ENCODE assay signal across 8 cellular contexts in the genomic region with DNA sequence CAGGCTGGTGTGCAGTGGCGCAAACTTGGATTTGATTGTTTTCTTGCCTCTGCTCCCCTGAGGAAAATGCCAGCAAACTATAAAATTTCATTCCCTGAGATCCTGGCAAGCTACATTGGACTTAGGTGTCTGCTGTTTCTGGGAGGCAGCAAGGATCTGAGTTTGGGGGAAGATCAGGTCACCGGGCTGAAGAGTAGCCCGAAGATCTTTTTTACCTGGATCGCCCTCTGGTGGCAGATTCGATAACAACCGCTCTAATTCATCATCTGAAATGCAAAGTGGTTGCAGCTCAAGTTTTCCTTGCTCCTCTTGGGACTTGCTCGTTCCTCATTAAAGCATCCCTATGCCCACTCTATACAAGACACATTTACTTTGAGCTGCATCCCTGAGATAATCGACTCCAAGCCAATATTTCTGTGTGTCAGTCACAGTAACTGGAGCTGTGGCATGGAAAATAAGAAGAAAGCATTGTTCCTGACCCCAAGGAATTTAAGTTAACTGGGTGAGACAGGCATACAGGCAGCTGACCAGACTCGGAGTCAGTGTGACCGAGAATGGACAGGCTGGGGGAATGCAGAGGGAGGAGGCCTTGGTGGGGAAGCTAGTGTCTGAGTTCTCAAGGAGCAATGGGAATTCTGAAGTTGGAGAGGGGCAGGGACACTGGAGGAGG.
DNase-seq lines count a peak whose midpoint lies in the region; ATAC-seq and TF ChIP-seq lines count a peak whose summit lies in the region.

No MANE protein-coding gene starts in this region.

- DNase-seq in heart left ventricle (no peak), left cardiac atrium (no peak), NCI-H1417 (lab: John Stamatoyannopoulos, UW) (peak; percentile 66 to 89 (median 87)), dedifferentiated amniotic fluid mesenchymal stem cell (ENCODE audit: extremely low spot score) (peak; percentile 39), medulla oblongata (ENCODE audit: extremely low spot score) (peak; percentile 79)
- peak; percentile 73 for DNase-seq in activated CD4-positive, alpha-beta T cell treated with anti-CD3 and anti-CD28 coated beads for 36 hours
- peak; percentile 14 to 22 for DNase-seq in stimulated activated CD8-positive, alpha-beta memory T cell treated with anti-CD3 and anti-CD28 coated beads, Interleukin-7, amount 100 ng/mL, for 1 hour (ENCODE audit: low read depth in 2 of 2)

- peaks cover 0 to 11% (median 0%) of the 10 kb centered on the region in 9 donors for H3K27me3 ChIP-seq in heart left ventricle

- intact Hi-C loops in heart left ventricle (cut with DNase I) (loop anchor here in 9 of 10 donors (1.0 to 10.0 kb wide), 7 partner anchors 226 to 324 kb away; a partner anchor contains a TSS), left cardiac atrium (cut with DNase I) (loop anchor here in 1 of 2 donors (10.0 kb wide), 1 partner anchor 224 kb away; no protein-coding TSS in a partner anchor)
- intact Hi-C loops in activated CD4-positive, alpha-beta T cell treated with anti-CD3 and anti-CD28 coated beads for 36 hours (cut with DNase I, micrococcal nuclease) = loop anchor here (1.0 to 5.0 kb wide), 2 partner anchors 243 to 321 kb away; a partner anchor contains a TSS

- H3K4me1 Mint-ChIP-seq in activated CD4-positive, alpha-beta T cell treated with anti-CD3 and anti-CD28 coated beads for 36 hours = no peaks in the 10 kb centered on the region

- no peak overlapping the region for H3K27ac Mint-ChIP-seq in activated CD4-positive, alpha-beta T cell treated with anti-CD3 and anti-CD28 coated beads for 36 hours

- POLR2A ChIA-PET in activated CD4-positive, alpha-beta T cell treated with anti-CD3 and anti-CD28 coated beads for 36 hours (lab: Charles Lee) = no interaction called here

- H3K4me1 ChIP-seq in heart left ventricle = no peaks in the 10 kb centered on the region

- H3K4me3 ChIP-seq in heart left ventricle = no peak overlapping the region

- TF ChIP-seq POLR2A in heart left ventricle (IDR thresholded peaks at IDR 0.05) = no peak

- H3K36me3 ChIP-seq in heart left ventricle = no peaks in the 10 kb centered on the region

- 15 to 19% (median 16%) methylated on average over 10 of the region's 10 CpGs for WGBS in heart left ventricle, 4 donors

- no peaks in the 10 kb centered on the region for H3K9me3 Mint-ChIP-seq in activated CD4-positive, alpha-beta T cell treated with anti-CD3 and anti-CD28 coated beads for 36 hours (ENCODE audit: low read depth)

- TF ChIP-seq CTCF in heart left ventricle (IDR thresholded peaks at IDR 0.05) = peak in 11 of 12 donors; percentile 46 to 73 (median 63)

- H3K27me3 Mint-ChIP-seq in activated CD4-positive, alpha-beta T cell treated with anti-CD3 and anti-CD28 coated beads for 36 hours = peaks cover 17% of the 10 kb centered on the region

- no peaks in the 10 kb centered on the region for H3K9me3 ChIP-seq in heart left ventricle

- CTCF ChIA-PET in activated CD4-positive, alpha-beta T cell treated with anti-CD3 and anti-CD28 coated beads for 36 hours (lab: Charles Lee) = interaction anchor here (0.7 to 4.0 kb wide), 17 partner anchors 11 to 587 kb away, joined by 3 to 34 read pairs (median 5); no protein-coding TSS in a partner anchor

- no peak overlapping the region for H3K4me3 Mint-ChIP-seq in activated CD4-positive, alpha-beta T cell treated with anti-CD3 and anti-CD28 coated beads for 36 hours

- no peak overlapping the region for H3K27ac ChIP-seq in heart left ventricle

- ATAC-seq in heart left ventricle (no peak), left cardiac atrium (no peak), GM21360 (IDR thresholded peaks at IDR 0.05; ENCODE audit: unreplicated experiment) (no peak)
- no peak for ATAC-seq in activated CD4-positive, alpha-beta T cell treated with anti-CD3 and anti-CD28 coated beads for 36 hours

- H3K36me3 Mint-ChIP-seq in activated CD4-positive, alpha-beta T cell treated with anti-CD3 and anti-CD28 coated beads for 36 hours (ENCODE audit: low read depth) = no peaks in the 10 kb centered on the region

Comparison
In these comparisons a context has a peak if more than half of its experiments do, and no peak if none do; other contexts are left out.
1. DNase-seq: peak in NCI-H1417 (3 of 3), activated CD4-positive, alpha-beta T cell treated with anti-CD3 and anti-CD28 coated beads for 36 hours (single experiment), dedifferentiated amniotic fluid mesenchymal stem cell (single experiment), medulla oblongata (single experiment) and stimulated activated CD8-positive, alpha-beta memory T cell treated with anti-CD3 and anti-CD28 coated beads, Interleukin-7, amount 100 ng/mL, for 1 hour (2 of 2); none in heart left ventricle (0 of 5) and left cardiac atrium (single experiment).